In genomic region chr6:158769228-158769627, GRCh38 we compare ENCODE assay signal across 13 cellular contexts. TPM values are rescaled to one million over a fixed set of nuclear protein-coding genes. Genes with fewer than 3 reads are reported as not detected.
A peak's percentile ranks its signal among the peaks of the same experiment; 100 is the strongest.
DNase-seq lines count a peak whose midpoint lies in the region; ATAC-seq and TF ChIP-seq lines count a peak whose summit lies in the region.
"Had no signal": no experiment of that assay in that cellular context is flagged by ENCODE, and none has a peak within 500 bp of the region (broad histone marks: within the 10 kb centered on the region; RNA-seq: fewer than 3 reads in every experiment).

No MANE protein-coding gene starts in this region.

- H3K9me3 ChIP-seq in cardiac muscle cell (ENCODE audit: low read depth): no peaks in the 10 kb centered on the region
- H3K9me3 ChIP-seq: upper lobe of left lung had no signal

- H3K4me1 Mint-ChIP-seq in activated CD4-positive, alpha-beta T cell treated with anti-CD3 and anti-CD28 coated beads, Interleukin-2, amount 10 ng/mL, durations not matched to agents 24 days and 14 days: peaks cover 31% of the 10 kb centered on the region
- peaks cover 37 to 45% (median 37%) of the 10 kb centered on the region in 3 donors for H3K4me1 Mint-ChIP-seq in T-cell
- peaks cover 7% of the 10 kb centered on the region for H3K4me1 Mint-ChIP-seq in progenitor cell of endocrine pancreas (ENCODE audit: low read depth)

- no peaks in the 10 kb centered on the region for H3K9me3 Mint-ChIP-seq in activated CD4-positive, alpha-beta T cell treated with anti-CD3 and anti-CD28 coated beads, Interleukin-2, amount 10 ng/mL, durations not matched to agents 24 days and 14 days
- H3K9me3 Mint-ChIP-seq in T-cell (no peaks in the 10 kb centered on the region), progenitor cell of endocrine pancreas (ENCODE audit: low read depth) (no peaks in the 10 kb centered on the region)

- POLR2A ChIA-PET in T-cell (lab: Charles Lee): interaction anchor here in 1 of 2 donors (1.2 kb wide), 1 partner anchor 11 kb away, joined by 4 read pairs; no protein-coding TSS in a partner anchor

- peaks cover 82% of the 10 kb centered on the region for H3K36me3 Mint-ChIP-seq in activated CD4-positive, alpha-beta T cell treated with anti-CD3 and anti-CD28 coated beads, Interleukin-2, amount 10 ng/mL, durations not matched to agents 24 days and 14 days (ENCODE audit: low read depth)
- peaks cover 72% of the 10 kb centered on the region for H3K36me3 Mint-ChIP-seq in T-cell
- peaks cover 52% of the 10 kb centered on the region for H3K36me3 Mint-ChIP-seq in progenitor cell of endocrine pancreas (ENCODE audit: insufficient read depth)

- no peaks in the 10 kb centered on the region for H3K27me3 ChIP-seq in cardiac muscle cell
- H3K27me3 ChIP-seq: upper lobe of left lung had no signal

- H3K4me3 Mint-ChIP-seq in activated CD4-positive, alpha-beta T cell treated with anti-CD3 and anti-CD28 coated beads, Interleukin-2, amount 10 ng/mL, durations not matched to agents 24 days and 14 days: no peak overlapping the region
- peak overlapping the region in 1 of 3 donors; percentile 8 for H3K4me3 Mint-ChIP-seq in T-cell
- no peak overlapping the region for H3K4me3 Mint-ChIP-seq in progenitor cell of endocrine pancreas (ENCODE audit: low read depth)

- intact Hi-C loops in activated CD4-positive, alpha-beta T cell treated with anti-CD3 and anti-CD28 coated beads, Interleukin-2, amount 10 ng/mL, durations not matched to agents 24 days and 14 days (cut with micrococcal nuclease): loop anchor here (5.0 kb wide), 1 partner anchor 67 kb away; no protein-coding TSS in a partner anchor

- peak; percentile 58 for DNase-seq in activated CD4-positive, alpha-beta T cell treated with anti-CD3 and anti-CD28 coated beads, Interleukin-2, amount 10 ng/mL, durations not matched to agents 24 days and 14 days
- no peak for DNase-seq in activated CD4-positive, alpha-beta T cell treated with anti-CD3 and anti-CD28 coated beads for 1 hour
- DNase-seq in T-cell (no peak), cardiac muscle cell (ENCODE audit: low read depth in 1 of 2, low spot score in 1 of 2) (no peak), progenitor cell of endocrine pancreas (ENCODE audit: low spot score, unreplicated experiment) (no peak), 8988T (no peak), NCI-H345 (lab: John Stamatoyannopoulos, UW) (no peak)
- DNase-seq: ACHN; activated effector memory CD4-positive, alpha-beta T cell treated with Interleukin-2 at 50 U/mL for 16 hours; NCI-H2029 had no signal

- H3K4me1 ChIP-seq in cardiac muscle cell (ENCODE audit: low read depth): no peaks in the 10 kb centered on the region

- TF ChIP-seq CTCF in cardiac muscle cell (IDR thresholded peaks at IDR 0.05; ENCODE audit: low read depth, low read length) (no peak), progenitor cell of endocrine pancreas (IDR thresholded peaks at IDR 0.05; ENCODE audit: unreplicated experiment) (no peak)

- H3K27ac ChIP-seq in cardiac muscle cell: peak overlapping the region; percentile 76

- no peak overlapping the region for H3K4me3 ChIP-seq in cardiac muscle cell
- H3K4me3 ChIP-seq: upper lobe of left lung had no signal

- H3K27ac Mint-ChIP-seq in activated CD4-positive, alpha-beta T cell treated with anti-CD3 and anti-CD28 coated beads, Interleukin-2, amount 10 ng/mL, durations not matched to agents 24 days and 14 days: peak overlapping the region; percentile 77
- peak overlapping the region; percentile 56 to 91 for H3K27ac Mint-ChIP-seq in T-cell
- H3K27ac Mint-ChIP-seq in progenitor cell of endocrine pancreas: peak overlapping the region; percentile 75

- no peak for ATAC-seq in T-cell (replicated peaks in 1 of 4)
- ATAC-seq in GM21717 (IDR thresholded peaks at IDR 0.05; ENCODE audit: unreplicated experiment): no peak
- ATAC-seq: activated CD4-positive, CD25-positive, alpha-beta regulatory T cell treated with anti-CD3 and anti-CD28 coated beads, Interleukin-2, amount 50 U/mL, for 24 hours had no signal

- no peaks in the 10 kb centered on the region for H3K27me3 Mint-ChIP-seq in activated CD4-positive, alpha-beta T cell treated with anti-CD3 and anti-CD28 coated beads, Interleukin-2, amount 10 ng/mL, durations not matched to agents 24 days and 14 days
- H3K27me3 Mint-ChIP-seq in T-cell: no peaks in the 10 kb centered on the region
- H3K27me3 Mint-ChIP-seq in progenitor cell of endocrine pancreas: no peaks in the 10 kb centered on the region

- CTCF ChIA-PET in T-cell (lab: Charles Lee): no interaction called here

- peaks cover 74% of the 10 kb centered on the region for H3K36me3 ChIP-seq in cardiac muscle cell

RNA-seq across cellular contexts. Expression of gene EZR, which starts 49.9 kb away (rescaled TPM):
- total RNA-seq in activated CD4-positive, alpha-beta T cell treated with anti-CD3 and anti-CD28 coated beads, Interleukin-2, amount 10 ng/mL, durations not matched to agents 24 days and 14 days: 204 and 215 TPM in 2 replicates
- total RNA-seq in T-cell (100 to 1,000 TPM; 176 to 286 (median 272) TPM), cardiac muscle cell (356 and 401 TPM in 2 replicates), progenitor cell of endocrine pancreas (258 and 274 TPM in 2 replicates)
- 375 and 448 TPM in 2 replicates for polyA plus RNA-seq in cardiac muscle cell
